Comparison of ENCODE assay signal across 12 cellular contexts in genomic region chr19:55070755-55071502, GRCh38. TPM values are rescaled to one million over a fixed set of nuclear protein-coding genes. Genes with fewer than 3 reads are reported as not detected.
DNase-seq lines count a peak whose midpoint lies in the region; ATAC-seq, FAIRE-seq and TF ChIP-seq lines count a peak whose summit lies in the region.
"Had no signal": no experiment of that assay in that cellular context is flagged by ENCODE, and none has a peak within 500 bp of the region (broad histone marks: within the 10 kb centered on the region; RNA-seq: fewer than 3 reads in every experiment).

No MANE protein-coding gene starts in this region.

- CTCF ChIA-PET in A549 (lab: Yijun Ruan, JAX): interaction anchor here (0.7 to 8.3 kb wide), 5 partner anchors 9 to 593 kb away, joined by 3 to 77 read pairs (median 4); no protein-coding TSS in a partner anchor
- CTCF ChIA-PET in HEK293T (lab: Yijun Ruan, JAX): interaction anchor here (0.6 kb wide), 1 partner anchor 589 kb away, joined by 6 read pairs; no protein-coding TSS in a partner anchor

- TF ChIP-seq CTCF in A549 (IDR thresholded peaks at IDR 0.05): no peak

- TF ChIP-seq EP300 in A549 (IDR thresholded peaks at IDR 0.05): no peak

- H3K36me3 ChIP-seq in SJCRH30: no peaks in the 10 kb centered on the region
- H3K36me3 ChIP-seq: esophagus muscularis mucosa, neutrophil had no signal

- H3K9me3 ChIP-seq in A549 (no peaks in the 10 kb centered on the region), SJCRH30 (replicated peaks) (no peaks in the 10 kb centered on the region)
- H3K9me3 ChIP-seq: neutrophil had no signal

- WGBS in A549 (ENCODE audit: missing lambda C conversion rate): 47% methylated on average over 13 of the region's 14 CpGs

- DNase-seq in A549 (ENCODE audit: low read depth in 1 of 2, low spot score in 1 of 2) (peak; percentile 79 to 81), H54 (ENCODE audit: insufficient read length, low spot score) (peak; percentile 100), SJCRH30 (peak; percentile 96 to 98), hepatic stellate cell (ENCODE audit: low spot score) (peak; percentile 83), activated gamma-delta T cell (lab: John Stamatoyannopoulos, UW) (no peak), HEK293T (ENCODE audit: extremely low spot score) (no peak), activated gamma-delta T cell treated with Interleukin-2 at 50 U/mL for 16 hours (no peak), NK-92 (lab: John Stamatoyannopoulos, UW; ENCODE audit: unreplicated experiment) (no peak)
- DNase-seq: CD8-positive, alpha-beta memory T cell had no signal

- peaks cover 10% of the 10 kb centered on the region for H3K27me3 ChIP-seq in SJCRH30

- peak overlapping the region in 1 of 2 experiments; percentile 63; a peak in 4 of 6 replicates for H3K27ac ChIP-seq in A549
- H3K27ac ChIP-seq in SJCRH30: peak overlapping the region; percentile 23
- H3K27ac ChIP-seq: esophagus muscularis mucosa, neutrophil, SK-N-MC had no signal

- POLR2A ChIA-PET in A549 (lab: Yijun Ruan, JAX) (interaction anchor here (0.9 kb wide), 1 partner anchor 9 kb away, joined by 4 read pairs; no protein-coding TSS in a partner anchor), HEK293T (lab: Yijun Ruan, JAX) (no interaction called here)

- ATAC-seq in A549: peak; percentile 45 to 73

- H3K4me2 ChIP-seq in A549: peak overlapping the region; percentile 50

- FAIRE-seq in A549 (lab: Jason Lieb, UNC): peak; percentile 23
- peak; percentile 92 for FAIRE-seq in H54 (lab: Jason Lieb, UNC)

- H3K4me3 ChIP-seq in A549: no peak overlapping the region
- no peak overlapping the region for H3K4me3 ChIP-seq in SJCRH30
- H3K4me3 ChIP-seq: esophagus muscularis mucosa, SK-N-MC had no signal

- H3K4me1 ChIP-seq in A549: peaks cover 27% of the 10 kb centered on the region
- peaks cover 24% of the 10 kb centered on the region for H3K4me1 ChIP-seq in SJCRH30

- TF ChIP-seq RAD21 in A549 (conservative IDR thresholded peaks at IDR 0.05 in 1 of 2, IDR thresholded peaks at IDR 0.05 in 1 of 2): no peak

- TF ChIP-seq POLR2A in A549 (IDR thresholded peaks at IDR 0.05; ENCODE audit: low read length) (no peak), H54 (IDR thresholded peaks at IDR 0.05; ENCODE audit: low read depth, low read length) (no peak)

TF ChIP-seq in A549, 52 proteins besides CTCF, POLR2A, EP300 and RAD21:
- TF ChIP-seq FOSL2 (IDR thresholded peaks at IDR 0.05): no peak
- peak; percentile 57; the same call in 1 of the 2 replicates for TF ChIP-seq FOSL2 (CRISPR knock-in tag; IDR thresholded peaks at IDR 0.05)
- TF ChIP-seq ZNF302 (CRISPR knock-in tag; IDR thresholded peaks at IDR 0.05): no peak
- TF ChIP-seq MAFK (IDR thresholded peaks at IDR 0.05; ENCODE audit: partially characterized antibody): no peak

TF ChIP-seq in HEK293T, 16 proteins besides CTCF, POLR2A, EP300 and RAD21:
- TF ChIP-seq LEF1 (IDR thresholded peaks at IDR 0.05; ENCODE audit: borderline replicate concordance): no peak
- TF ChIP-seq FOXA1 (IDR thresholded peaks at IDR 0.05): no peak
- no peak for TF ChIP-seq ARNT (IDR thresholded peaks at IDR 0.05)
- TF ChIP-seq TARDBP (IDR thresholded peaks at IDR 0.05): no peak
- TF ChIP-seq FOXM1 (IDR thresholded peaks at IDR 0.05; ENCODE audit: borderline replicate concordance): no peak

RNA-seq across cellular contexts. Expression of gene EPS8L1, which starts 4.7 kb away (rescaled TPM):
- polyA plus RNA-seq in A549 (2011; rRNA removed): 3.8 and 5.3 TPM in 2 replicates
- polyA plus RNA-seq in A549 (2012; cell fraction: cytosol; rRNA removed): 4.5 and 6.0 TPM in 2 replicates
- 12.4 and 13.7 TPM in 2 replicates for polyA plus RNA-seq in A549 (2012; cell fraction: nucleus; rRNA removed)
- polyA plus RNA-seq in A549 (2017; fragmentation: RNase III; extraction: RNeasy Plus Mini Kit Qiagen cat#74134 plus additional on column Dnase treatment): 3.5 to 3.8 TPM (median 3.7 TPM) in 3 replicates
- polyA minus RNA-seq in A549 (2011; rRNA and poly(A)+ RNA removed): 2.4 and 3.8 TPM in 2 replicates
- total RNA-seq in SJCRH30 (2014; rRNA removed; shearing (Covaris generic)): 1.4 and 1.7 TPM in 2 replicates

RNA-seq across cellular contexts. Expression of gene RDH13, which starts 8.0 kb away (rescaled TPM):
- polyA plus RNA-seq in A549 (2011; rRNA removed) (10.6 and 10.7 TPM in 2 replicates), A549 (2017; fragmentation: RNase III; extraction: RNeasy Plus Mini Kit Qiagen cat#74134 plus additional on column Dnase treatment) (11.3 to 13.0 TPM (median 12.8 TPM) in 3 replicates)
- polyA plus RNA-seq in A549 (2012; cell fraction: cytosol; rRNA removed): 14.8 and 17.3 TPM in 2 replicates
- polyA plus RNA-seq in A549 (2012; cell fraction: nucleus; rRNA removed): 30.0 and 32.8 TPM in 2 replicates
- 22.1 and 29.9 TPM in 2 replicates for polyA minus RNA-seq in A549 (2011; rRNA and poly(A)+ RNA removed)
- total RNA-seq in SJCRH30 (2014; rRNA removed; shearing (Covaris generic)): 29.9 and 30.5 TPM in 2 replicates

RNA-seq across cellular contexts. Expression of gene GP6, which starts 32.9 kb away (rescaled TPM):
- polyA plus RNA-seq in A549 (2011; rRNA removed): 0.08 and 0.17 TPM in 2 replicates
- 0.07 and 0.25 TPM in 2 replicates for polyA plus RNA-seq in A549 (2012; cell fraction: cytosol; rRNA removed)
- 0.54 and 0.87 TPM in 2 replicates for polyA plus RNA-seq in A549 (2012; cell fraction: nucleus; rRNA removed)
- 0.08 to 0.12 TPM in 2 of 3 replicates, not detected in the other for polyA plus RNA-seq in A549 (2017; fragmentation: RNase III; extraction: RNeasy Plus Mini Kit Qiagen cat#74134 plus additional on column Dnase treatment)
- 0.24 TPM in 1 of 2 replicates, not detected in the other for polyA minus RNA-seq in A549 (2011; rRNA and poly(A)+ RNA removed)
- 15.1 and 16.7 TPM in 2 replicates for total RNA-seq in SJCRH30 (2014; rRNA removed; shearing (Covaris generic))
- total RNA-seq: CD8-positive, alpha-beta memory T cell had no signal

RNA-seq across cellular contexts. Expression of gene PPP1R12C, which starts 46.5 kb away (rescaled TPM):
- polyA plus RNA-seq in A549 (2011; rRNA removed) (18.0 and 22.0 TPM in 2 replicates), A549 (2017; fragmentation: RNase III; extraction: RNeasy Plus Mini Kit Qiagen cat#74134 plus additional on column Dnase treatment) (62.1 to 70.3 TPM (median 70.2 TPM) in 3 replicates)
- 64.3 and 73.9 TPM in 2 replicates for polyA plus RNA-seq in A549 (2012; cell fraction: cytosol; rRNA removed)
- polyA plus RNA-seq in A549 (2012; cell fraction: nucleus; rRNA removed): 423 and 463 TPM in 2 replicates
- polyA minus RNA-seq in A549 (2011; rRNA and poly(A)+ RNA removed): 19.0 and 20.4 TPM in 2 replicates
- 26.2 and 30.5 TPM in 2 replicates for total RNA-seq in SJCRH30 (2014; rRNA removed; shearing (Covaris generic))

Comparison
In these comparisons a context has a peak if more than half of its experiments do, and no peak if none do; other contexts are left out.
1. DNase-seq: peak in A549 (2 of 2), H54 (single experiment), SJCRH30 (2 of 2) and hepatic stellate cell (single experiment); none in activated gamma-delta T cell (single experiment), HEK293T (single experiment), activated gamma-delta T cell treated with Interleukin-2 at 50 U/mL for 16 hours (single experiment) and NK-92 (single experiment).